In genomic region chr5:177957241-177957640, GRCh38 we compare ENCODE assay signal across 26 cellular contexts. TPM values are rescaled to one million over a fixed set of nuclear protein-coding genes. Genes with fewer than 3 reads are reported as not detected.
A peak's percentile ranks its signal among the peaks of the same experiment; 100 is the strongest.
DNase-seq lines count a peak whose midpoint lies in the region; ATAC-seq and TF ChIP-seq lines count a peak whose summit lies in the region.
"Had no signal": no experiment of that assay in that cellular context is flagged by ENCODE, and none has a peak within 500 bp of the region (broad histone marks: within the 10 kb centered on the region; RNA-seq: fewer than 3 reads in every experiment).

No MANE protein-coding gene starts in this region.

- H3K27me3 Mint-ChIP-seq in Caco-2 (ENCODE audit: insufficient read depth, unreplicated experiment) (no peaks in the 10 kb centered on the region), progenitor cell of endocrine pancreas (no peaks in the 10 kb centered on the region)
- no peaks in the 10 kb centered on the region for H3K27me3 Mint-ChIP-seq in activated naive CD8-positive, alpha-beta T cell treated with anti-CD3 and anti-CD28 coated beads, Interleukin-2, amount 50 U/mL, for 24 hours

- H3K4me1 ChIP-seq in Caco-2: peaks cover 7% of the 10 kb centered on the region; the same call in 1 of the 2 replicates

- intact Hi-C loops in Caco-2 (cut with micrococcal nuclease; ENCODE audit: unreplicated experiment): no loop called here

- no peaks in the 10 kb centered on the region for H3K9me3 ChIP-seq in Caco-2
- H3K9me3 ChIP-seq: SK-N-SH had no signal

- H3K4me3 ChIP-seq in Caco-2 (ENCODE audit: low read depth, low read length) (no peak overlapping the region), H7 (ENCODE audit: insufficient read depth, low read depth, low read length) (no peak overlapping the region)
- H3K4me3 ChIP-seq: GM12878, MG63 had no signal

- BruUV-seq in Caco-2 (replicated peaks; lab: Mats Ljungman, UMichigan): no TSS peak

- H3K4me1 Mint-ChIP-seq in Caco-2 (ENCODE audit: low read depth, unreplicated experiment): no peaks in the 10 kb centered on the region
- no peaks in the 10 kb centered on the region for H3K4me1 Mint-ChIP-seq in progenitor cell of endocrine pancreas (ENCODE audit: low read depth)
- H3K4me1 Mint-ChIP-seq in activated naive CD8-positive, alpha-beta T cell treated with anti-CD3 and anti-CD28 coated beads, Interleukin-2, amount 50 U/mL, for 24 hours: no peaks in the 10 kb centered on the region

- POLR2A ChIA-PET in Caco-2 (lab: Charles Lee): no interaction called here

- peaks cover 8% of the 10 kb centered on the region for H3K36me3 Mint-ChIP-seq in Caco-2 (ENCODE audit: insufficient read depth, unreplicated experiment)
- peaks cover 12% of the 10 kb centered on the region for H3K36me3 Mint-ChIP-seq in progenitor cell of endocrine pancreas (ENCODE audit: insufficient read depth)
- H3K36me3 Mint-ChIP-seq in activated naive CD8-positive, alpha-beta T cell treated with anti-CD3 and anti-CD28 coated beads, Interleukin-2, amount 50 U/mL, for 24 hours (ENCODE audit: low read depth): peaks cover 6% of the 10 kb centered on the region

- DNase-seq in Caco-2 (peak; percentile 67 to 78), H7 (peak; percentile 7), NCI-H510A treated with DMSO at 0.1 percent for 48 hours (lab: John Stamatoyannopoulos, UW) (peak; percentile 77), progenitor cell of endocrine pancreas (ENCODE audit: low spot score, unreplicated experiment) (no peak)
- DNase-seq in activated naive CD8-positive, alpha-beta T cell treated with anti-CD3 and anti-CD28 coated beads, Interleukin-2, amount 50 U/mL, for 24 hours: no peak
- DNase-seq: 8988T, ACHN, DMS153, EL, GDM1, KG1, MG63, NCI-H1105 treated with DMSO at 0.1 percent for 48 hours, NCI-H146, NCI-H2029 treated with DMSO at 0.1 percent for 48 hours, NCI-H2171, NCI-H226, NCI-H524, NCI-H748 treated with DMSO at 0.1 percent for 48 hours, PC-3, SK-N-SH, SW 1271 had no signal

- CTCF ChIA-PET in Caco-2 (lab: Charles Lee): no interaction called here

- H3K9me3 Mint-ChIP-seq in Caco-2 (ENCODE audit: unreplicated experiment) (peaks cover 7% of the 10 kb centered on the region), progenitor cell of endocrine pancreas (ENCODE audit: low read depth) (peaks cover 5% of the 10 kb centered on the region)
- peaks cover 5% of the 10 kb centered on the region for H3K9me3 Mint-ChIP-seq in activated naive CD8-positive, alpha-beta T cell treated with anti-CD3 and anti-CD28 coated beads, Interleukin-2, amount 50 U/mL, for 24 hours

- no peak overlapping the region for H3K27ac Mint-ChIP-seq in Caco-2 (ENCODE audit: unreplicated experiment)
- H3K27ac Mint-ChIP-seq in progenitor cell of endocrine pancreas: peak overlapping the region; percentile 20
- no peak overlapping the region for H3K27ac Mint-ChIP-seq in activated naive CD8-positive, alpha-beta T cell treated with anti-CD3 and anti-CD28 coated beads, Interleukin-2, amount 50 U/mL, for 24 hours

- H3K27me3 ChIP-seq in Caco-2 (replicated peaks; ENCODE audit: control insufficient read depth, insufficient read depth, low read length) (no peaks in the 10 kb centered on the region), H7 (ENCODE audit: control insufficient read depth, insufficient read depth, low read length) (no peaks in the 10 kb centered on the region)
- H3K27me3 ChIP-seq: MG63 had no signal

- H3K4me3 Mint-ChIP-seq in Caco-2 (ENCODE audit: unreplicated experiment) (no peak overlapping the region), progenitor cell of endocrine pancreas (ENCODE audit: low read depth) (no peak overlapping the region)
- H3K4me3 Mint-ChIP-seq in activated naive CD8-positive, alpha-beta T cell treated with anti-CD3 and anti-CD28 coated beads, Interleukin-2, amount 50 U/mL, for 24 hours: no peak overlapping the region

- H3K36me3 ChIP-seq in Caco-2 (ENCODE audit: control insufficient read depth, insufficient read depth, low read length): no peaks in the 10 kb centered on the region
- no peaks in the 10 kb centered on the region; the same call in none of the 2 replicates for H3K36me3 ChIP-seq in H7 (replicated peaks; ENCODE audit: control insufficient read depth, insufficient read depth, low read length)

- TF ChIP-seq CTCF in Caco-2 (IDR thresholded peaks at IDR 0.05; ENCODE audit: insufficient read depth in 1 of 2, low read depth in 1 of 2, low read length in 1 of 2, severe bottlenecking in 1 of 2, unreplicated experiment in 1 of 2): no peak
- no peak for TF ChIP-seq CTCF in progenitor cell of endocrine pancreas (IDR thresholded peaks at IDR 0.05; ENCODE audit: unreplicated experiment)

- no peak for ATAC-seq in activated naive CD8-positive, alpha-beta T cell treated with anti-CD3 and anti-CD28 coated beads, Interleukin-2, amount 50 U/mL, for 24 hours
- no peak for ATAC-seq in HG03354 (IDR thresholded peaks at IDR 0.05; ENCODE audit: poor library complexity, severe bottlenecking, unreplicated experiment)
- no peak for ATAC-seq in HG02763 (IDR thresholded peaks at IDR 0.05; ENCODE audit: unreplicated experiment)
- ATAC-seq: GM12878, PC-3 had no signal

RNA-seq across cellular contexts. Expression of gene PROP1, which starts 38.8 kb away (rescaled TPM):
- total RNA-seq in Caco-2 (2022) (not detected in 2 replicates), progenitor cell of endocrine pancreas (not detected in 2 replicates)
- not detected in 2 replicates for total RNA-seq in H7 (2014; rRNA removed; shearing (Covaris generic))
- total RNA-seq: GM12878, H1, PC-3 had no signal

Comparison
In these comparisons a context has a peak if more than half of its experiments do, and no peak if none do; other contexts are left out.
1. DNase-seq: peak in Caco-2 (2 of 2), H7 (single experiment) and NCI-H510A treated with DMSO at 0.1 percent for 48 hours (single experiment); none in progenitor cell of endocrine pancreas (single experiment) and activated naive CD8-positive, alpha-beta T cell treated with anti-CD3 and anti-CD28 coated beads, Interleukin-2, amount 50 U/mL, for 24 hours (single experiment).